23 cellular contexts compared by ENCODE assay signal in genomic region chr1:151713874-151714273, GRCh38. TPM values are rescaled to one million over a fixed set of nuclear protein-coding genes. Genes with fewer than 3 reads are reported as not detected.
DNase-seq lines count a peak whose midpoint lies in the region; ATAC-seq and TF ChIP-seq lines count a peak whose summit lies in the region.
"Had no signal": no experiment of that assay in that cellular context is flagged by ENCODE, and none has a peak within 500 bp of the region (broad histone marks: within the 10 kb centered on the region; RNA-seq: fewer than 3 reads in every experiment).

No MANE protein-coding gene starts in this region.

- H3K9me3 ChIP-seq in HEK293 (ENCODE audit: control insufficient read depth, insufficient read depth, low read depth, low read length): no peaks in the 10 kb centered on the region
- H3K9me3 ChIP-seq: heart right ventricle, ovary, right lobe of liver had no signal

- no peaks in the 10 kb centered on the region for H3K36me3 ChIP-seq in HEK293 (ENCODE audit: control insufficient read depth in 2 of 2, insufficient read depth in 1 of 2, low read length in 2 of 2)
- no peaks in the 10 kb centered on the region for H3K36me3 ChIP-seq in H7 (replicated peaks; ENCODE audit: control insufficient read depth, insufficient read depth, low read length)
- H3K36me3 ChIP-seq: heart right ventricle, ovary, right lobe of liver had no signal

- TF ChIP-seq CTCF in 22Rv1 (IDR thresholded peaks at IDR 0.05): no peak
- TF ChIP-seq CTCF in HEK293 (tag by site-specific recombination; IDR thresholded peaks at IDR 0.05): no peak

- H3K4me1 ChIP-seq in HEK293 (ENCODE audit: control insufficient read depth, insufficient read depth, low read length): no peaks in the 10 kb centered on the region
- H3K4me1 ChIP-seq: right lobe of liver had no signal

- ATAC-seq in HG02970 (IDR thresholded peaks at IDR 0.05; ENCODE audit: low FRiP score, unreplicated experiment) (no peak), GM18519 (IDR thresholded peaks at IDR 0.05; ENCODE audit: low FRiP score, unreplicated experiment) (no peak)
- ATAC-seq: HCT116; heart right ventricle; left lobe of liver; naive thymus-derived CD8-positive, alpha-beta T cell; right lobe of liver; WTC11 had no signal

- DNase-seq in NCI-H526 treated with DMSO at 0.1 percent for 48 hours (lab: John Stamatoyannopoulos, UW): peak; percentile 55
- DNase-seq in epithelial cell of prostate (ENCODE audit: low read depth, low spot score): peak; percentile 12
- DNase-seq in H7: no peak
- no peak for DNase-seq in NCI-H2196 treated with DMSO at 0.1 percent for 48 hours (lab: John Stamatoyannopoulos, UW; ENCODE audit: unreplicated experiment)
- DNase-seq: activated CD4-positive, alpha-beta T cell treated with anti-CD3 and anti-CD28 coated beads, Interleukin-2, amount 50 U/mL, for 4 hours; activated effector memory CD4-positive, alpha-beta T cell treated with Interleukin-2 at 50 U/mL for 16 hours; GF-D8; heart right ventricle; naive thymus-derived CD8-positive, alpha-beta T cell; NCI-H1930; ovary; right lobe of liver; trophoblast cell had no signal

- CTCF ChIA-PET in HEK293 (lab: Yijun Ruan, JAX): interaction anchor here (0.8 kb wide), 1 partner anchor 122 kb away, joined by 3 read pairs; no protein-coding TSS in a partner anchor

- no peak overlapping the region for H3K4me3 ChIP-seq in HEK293 (ENCODE audit: low read depth, low read length)
- H3K4me3 ChIP-seq in H7 (ENCODE audit: insufficient read depth, low read depth, low read length): no peak overlapping the region
- H3K4me3 ChIP-seq: heart right ventricle, ovary, right lobe of liver had no signal

- POLR2A ChIA-PET in HEK293 (lab: Yijun Ruan, JAX): no interaction called here

- H3K27me3 ChIP-seq in H7 (ENCODE audit: control insufficient read depth, insufficient read depth, low read length): peaks cover 23% of the 10 kb centered on the region
- H3K27me3 ChIP-seq: ovary, right lobe of liver had no signal

- peak overlapping the region; percentile 59 for H3K27ac ChIP-seq in 22Rv1
- no peak overlapping the region for H3K27ac ChIP-seq in HEK293 (ENCODE audit: extremely low read depth, low read depth, low read length)
- no peak overlapping the region for H3K27ac ChIP-seq in epithelial cell of prostate
- H3K27ac ChIP-seq: heart right ventricle, KMS-11, ovary, right lobe of liver had no signal

TF ChIP-seq in HEK293, 187 proteins besides CTCF, POLR2A, EP300 and RAD21:
- TF ChIP-seq ZBTB17 (tag by site-specific recombination; IDR thresholded peaks at IDR 0.05) (peak; percentile 34), PRDM10 (tag by site-specific recombination; IDR thresholded peaks at IDR 0.05) (no peak), REST (tag by site-specific recombination; IDR thresholded peaks at IDR 0.05) (no peak)

RNA-seq across cellular contexts. Expression of gene CELF3, which starts 2.7 kb away (rescaled TPM):
- total RNA-seq in H7 (2014; rRNA removed; shearing (Covaris generic)): 0.07 TPM in 1 of 2 replicates, not detected in the other
- total RNA-seq: endothelial cell of umbilical vein; heart right ventricle; HT1080; left lobe of liver; naive thymus-derived CD8-positive, alpha-beta T cell; right lobe of liver had no signal

RNA-seq across cellular contexts. Expression of gene RIIAD1, which starts 7.4 kb away (rescaled TPM):
- total RNA-seq in H7 (2014; rRNA removed; shearing (Covaris generic)): not detected in 2 replicates
- total RNA-seq: endothelial cell of umbilical vein; HT1080; left lobe of liver; naive thymus-derived CD8-positive, alpha-beta T cell; right lobe of liver; WTC11 had no signal

RNA-seq across cellular contexts. Expression of gene MRPL9, which starts 49.4 kb away (rescaled TPM):
- 158 and 214 TPM in 2 replicates for total RNA-seq in H7 (2014; rRNA removed; shearing (Covaris generic))

Comparison
In these comparisons a context has a peak if more than half of its experiments do, and no peak if none do; other contexts are left out.
1. DNase-seq: peak in NCI-H526 treated with DMSO at 0.1 percent for 48 hours (single experiment) and epithelial cell of prostate (single experiment); none in H7 (single experiment) and NCI-H2196 treated with DMSO at 0.1 percent for 48 hours (single experiment).